1 cellular context compared by ENCODE assay signal in the genomic region with DNA sequence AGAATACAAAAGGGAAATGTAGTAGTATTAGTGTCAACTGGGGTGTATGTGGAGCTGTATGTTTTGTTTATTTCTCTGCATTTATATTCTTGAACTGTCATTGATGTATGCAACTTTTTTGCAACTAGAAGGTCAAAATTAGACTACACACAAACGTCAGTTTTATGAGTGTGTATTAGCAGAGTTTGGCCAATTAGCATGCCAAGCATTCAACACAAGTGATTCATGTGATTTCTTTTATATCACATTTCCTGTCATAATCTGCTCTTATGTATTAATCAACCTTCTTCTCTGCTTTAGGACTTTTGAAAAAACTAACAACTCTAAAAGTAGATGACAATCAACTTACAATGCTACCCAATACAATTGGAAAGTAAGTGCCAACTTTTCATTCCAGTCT.
TF ChIP-seq lines count a peak whose summit lies in the region.

No MANE protein-coding gene starts in this region.

TF ChIP-seq in endothelial cell of umbilical vein, 7 proteins besides CTCF, POLR2A, EP300 and RAD21:
- TF ChIP-seq FOS (IDR thresholded peaks at IDR 0.05; ENCODE audit: borderline replicate concordance, insufficient read depth, low read length) = peak; percentile 30
- no peak for TF ChIP-seq POLR2AphosphoS5 (IDR thresholded peaks at IDR 0.05; ENCODE audit: insufficient read depth, low read depth, low read length)
- TF ChIP-seq, protein P1, sequence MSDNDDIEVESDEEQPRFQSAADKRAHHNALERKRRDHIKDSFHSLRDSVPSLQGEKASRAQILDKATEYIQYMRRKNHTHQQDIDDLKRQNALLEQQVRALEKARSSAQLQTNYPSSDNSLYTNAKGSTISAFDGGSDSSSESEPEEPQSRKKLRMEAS (IDR thresholded peaks at IDR 0.05; ENCODE audit: insufficient read depth, insufficient read length) = no peak
- TF ChIP-seq EZH2 (IDR thresholded peaks at IDR 0.05; ENCODE audit: borderline replicate concordance, low read depth, low read length, severe bottlenecking) = no peak
- no peak for TF ChIP-seq MYC (IDR thresholded peaks at IDR 0.05; ENCODE audit: low read depth, low read length)
- peak; percentile 39 for TF ChIP-seq GATA2 (IDR thresholded peaks at IDR 0.05; ENCODE audit: insufficient read depth, insufficient read length, low read depth, low read length)
- TF ChIP-seq JUN (IDR thresholded peaks at IDR 0.05; ENCODE audit: borderline replicate concordance, insufficient read depth, insufficient read length, low read depth) = no peak
